Comparison of ENCODE assay signal across 22 cellular contexts in genomic region chr4:6042293-6043063, GRCh38. TPM values are rescaled to one million over a fixed set of nuclear protein-coding genes. Genes with fewer than 3 reads are reported as not detected.
"Had no signal": no experiment of that assay in that cellular context is flagged by ENCODE, and none has a peak within 500 bp of the region (broad histone marks: within the 10 kb centered on the region; RNA-seq: fewer than 3 reads in every experiment).

No MANE protein-coding gene starts in this region.

- H3K27me3 ChIP-seq: adrenal gland had no signal

- ATAC-seq: left lobe of liver; naive thymus-derived CD4-positive, alpha-beta T cell; stimulated activated naive B cell treated with anti-CD40 and anti-IgM and Interleukin-4, amounts not matched to agents 10 μg/mL and 1 μg/mL and 100 μg/mL, for 72 hours had no signal

- H3K4me1 Mint-ChIP-seq: activated naive CD4-positive, alpha-beta T cell treated with anti-CD3 and anti-CD28 coated beads, Interleukin-2, amount 50 U/mL, for 24 hours; stimulated activated naive B cell treated with anti-CD40 and anti-IgM and Interleukin-4, amounts not matched to agents 10 μg/mL and 1 μg/mL and 100 μg/mL, for 72 hours had no signal

- H3K27ac ChIP-seq: adrenal gland, sigmoid colon, thoracic aorta, WERI-Rb-1 had no signal

- H3K9me3 Mint-ChIP-seq: activated naive CD4-positive, alpha-beta T cell treated with anti-CD3 and anti-CD28 coated beads, Interleukin-2, amount 50 U/mL, for 24 hours; activated T-cell treated with anti-CD3 and anti-CD28 coated beads, Interleukin-2, amount 50 U/mL, for 24 hours; naive thymus-derived CD4-positive, alpha-beta T cell; type B pancreatic cell had no signal

- H3K36me3 ChIP-seq: adrenal gland, sigmoid colon, thoracic aorta, WERI-Rb-1 had no signal

- DNase-seq: activated CD4-positive, alpha-beta T cell treated with anti-CD3 and anti-CD28 coated beads, Interleukin-2, amount 50 U/mL, for 4 hours; activated CD4-positive, CD25-positive, alpha-beta regulatory T cell treated with anti-CD3 and anti-CD28 coated beads, Interleukin-2, amount 50 U/mL, for 72 hours; activated effector memory CD4-positive, alpha-beta T cell treated with anti-CD3 and anti-CD28 coated beads, Interleukin-2, amount 50 U/mL, for 16 hours; activated T-cell treated with anti-CD3 and anti-CD28 coated beads, Interleukin-2, amount 50 U/mL, for 24 hours; adrenal gland; central memory CD4-positive, alpha-beta T cell; effector memory CD4-positive, alpha-beta T cell; foreskin melanocyte; naive thymus-derived CD4-positive, alpha-beta T cell; retina; sigmoid colon; stimulated activated CD4-positive, alpha-beta T cell treated with anti-CD3 and anti-CD28 coated beads, Interleukin-15, amount 100 ng/mL, for 24 hours; stimulated activated naive B cell treated with anti-CD40 and anti-IgM and Interleukin-4, amounts not matched to agents 10 μg/mL and 1 μg/mL and 100 μg/mL, for 72 hours; WERI-Rb-1 had no signal

- H3K4me3 ChIP-seq: adrenal gland, sigmoid colon, smooth muscle cell, thoracic aorta had no signal

- H3K4me1 ChIP-seq: adrenal gland, sigmoid colon had no signal

- H3K4me3 Mint-ChIP-seq: activated naive CD4-positive, alpha-beta T cell treated with anti-CD3 and anti-CD28 coated beads, Interleukin-2, amount 50 U/mL, for 24 hours; activated T-cell treated with anti-CD3 and anti-CD28 coated beads, Interleukin-2, amount 50 U/mL, for 24 hours; naive thymus-derived CD4-positive, alpha-beta T cell; stimulated activated naive B cell treated with anti-CD40 and anti-IgM and Interleukin-4, amounts not matched to agents 10 μg/mL and 1 μg/mL and 100 μg/mL, for 72 hours; type B pancreatic cell had no signal

- H3K27ac Mint-ChIP-seq: activated naive CD4-positive, alpha-beta T cell treated with anti-CD3 and anti-CD28 coated beads, Interleukin-2, amount 50 U/mL, for 24 hours; activated T-cell treated with anti-CD3 and anti-CD28 coated beads, Interleukin-2, amount 50 U/mL, for 24 hours; naive thymus-derived CD4-positive, alpha-beta T cell; progenitor cell of endocrine pancreas; stimulated activated naive B cell treated with anti-CD40 and anti-IgM and Interleukin-4, amounts not matched to agents 10 μg/mL and 1 μg/mL and 100 μg/mL, for 72 hours; type B pancreatic cell had no signal

- H3K9me3 ChIP-seq: adrenal gland, sigmoid colon, thoracic aorta had no signal

- H3K36me3 Mint-ChIP-seq: activated naive CD4-positive, alpha-beta T cell treated with anti-CD3 and anti-CD28 coated beads, Interleukin-2, amount 50 U/mL, for 24 hours; stimulated activated naive B cell treated with anti-CD40 and anti-IgM and Interleukin-4, amounts not matched to agents 10 μg/mL and 1 μg/mL and 100 μg/mL, for 72 hours; type B pancreatic cell had no signal

RNA-seq across cellular contexts. Expression of gene C4orf50, which starts 24.2 kb away (rescaled TPM):
- total RNA-seq: kidney epithelial cell, left lobe of liver, osteocyte, smooth muscle cell had no signal
- polyA plus RNA-seq: naive thymus-derived CD4-positive, alpha-beta T cell; smooth muscle cell had no signal
